ENCODE assay signal across 8 cellular contexts in the genomic region with DNA sequence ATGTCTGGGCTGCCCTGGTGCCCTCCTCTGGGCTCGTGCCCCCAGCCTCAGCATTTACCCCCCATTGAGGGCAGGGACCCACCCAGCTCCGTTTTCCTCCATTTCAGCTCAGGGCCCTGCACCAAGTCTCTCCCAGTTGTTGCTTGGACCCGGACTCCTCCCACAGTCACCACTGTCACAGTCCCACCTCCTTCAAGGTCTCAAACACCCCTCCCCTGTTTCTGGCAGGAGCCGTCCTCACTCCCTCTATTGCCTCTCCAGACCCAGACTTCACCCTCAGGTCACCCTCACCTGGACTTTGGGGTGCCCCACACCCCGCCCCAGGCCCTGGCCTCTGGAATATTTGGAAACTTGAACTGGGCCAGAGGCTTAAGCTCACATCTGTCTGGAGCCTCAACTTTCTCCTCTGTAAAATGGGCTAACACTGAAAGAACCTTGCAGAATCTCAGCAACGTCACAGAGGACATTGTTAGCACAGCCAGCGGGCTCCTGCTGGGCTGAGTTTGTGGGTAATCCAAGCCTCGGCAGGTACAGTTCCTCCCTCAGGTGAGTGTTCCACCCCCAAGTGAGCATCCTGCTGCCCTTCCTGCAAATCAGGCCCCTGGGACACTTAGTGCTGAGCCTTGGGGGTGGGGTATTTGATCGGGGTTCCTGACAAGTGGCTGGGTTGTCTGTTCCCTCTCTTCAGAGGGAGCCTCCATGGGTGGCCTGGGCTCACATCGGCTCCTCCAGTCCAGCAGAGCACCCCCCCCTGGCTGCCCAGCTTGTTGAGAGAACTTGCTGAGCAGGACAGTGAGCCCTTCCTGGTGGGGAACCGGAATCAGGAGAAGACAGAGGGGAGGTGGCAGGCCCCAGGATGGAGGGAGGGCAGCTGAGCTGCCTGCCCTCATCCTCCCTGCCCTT.
DNase-seq lines count a peak whose midpoint lies in the region; ATAC-seq, FAIRE-seq and TF ChIP-seq lines count a peak whose summit lies in the region.

No MANE protein-coding gene starts in this region.

- H3K27me3 Mint-ChIP-seq in activated naive CD8-positive, alpha-beta T cell treated with anti-CD3 and anti-CD28 coated beads for 36 hours, result no peaks in the 10 kb centered on the region
- peaks cover 69% of the 10 kb centered on the region for H3K27me3 Mint-ChIP-seq in GM23338 (ENCODE audit: insufficient read depth, low read depth, poor library complexity)

- ATAC-seq in GM23338, result no peak

- peaks cover 32% of the 10 kb centered on the region for H3K36me3 Mint-ChIP-seq in activated naive CD8-positive, alpha-beta T cell treated with anti-CD3 and anti-CD28 coated beads for 36 hours
- H3K36me3 Mint-ChIP-seq in GM23338 (ENCODE audit: low read depth), result no peaks in the 10 kb centered on the region; the same call in 2 of the 3 replicates

- 56 to 80% (median 66%) methylated on average over 10 to 11 of the region's 11 CpGs for WGBS in spleen, 5 donors

- H3K27ac ChIP-seq in HUES6 (ENCODE audit: low read depth, low read length) (no peak overlapping the region), kidney (ENCODE audit: low read depth in 2 of 2, low read length in 2 of 2) (peak overlapping the region; percentile 99 to 100), spleen (peak overlapping the region; percentile 42 to 98 (median 96)), GM23338 (ENCODE audit: low read depth) (no peak overlapping the region)

- H3K27me3 ChIP-seq in HUES6 (ENCODE audit: control insufficient read depth, insufficient read depth, low read length) (peaks cover 17% of the 10 kb centered on the region; the same call in 1 of the 2 replicates), spleen (replicated peaks in 1 of 7) (peaks cover 0 to 20% (median 6%) of the 10 kb centered on the region in 7 donors), GM23338 (ENCODE audit: insufficient read depth) (peaks cover 82% of the 10 kb centered on the region)

- H3K4me1 ChIP-seq in HUES6 (ENCODE audit: control insufficient read depth, insufficient read depth, low read length) (peaks cover 69% of the 10 kb centered on the region), kidney (ENCODE audit: control insufficient read depth in 1 of 2, insufficient read depth in 1 of 2, low read depth in 1 of 2, low read length in 2 of 2) (peaks cover 60 to 67% of the 10 kb centered on the region in 2 donors), spleen (peaks cover 32 to 91% (median 75%) of the 10 kb centered on the region in 6 donors), GM23338 (ENCODE audit: insufficient read depth) (peaks cover 32% of the 10 kb centered on the region)

- no peak for FAIRE-seq in kidney (lab: Jason Lieb, UNC)

- no peaks in the 10 kb centered on the region for H3K9me3 Mint-ChIP-seq in activated naive CD8-positive, alpha-beta T cell treated with anti-CD3 and anti-CD28 coated beads for 36 hours
- H3K9me3 Mint-ChIP-seq in GM23338, result no peaks in the 10 kb centered on the region; the same call in 2 of the 3 replicates

- H3K36me3 ChIP-seq in HUES6 (ENCODE audit: control insufficient read depth, insufficient read depth, low read length) (no peaks in the 10 kb centered on the region), kidney (ENCODE audit: control insufficient read depth in 1 of 2, insufficient read depth in 2 of 2, low read length in 2 of 2) (peaks cover 3 to 6% of the 10 kb centered on the region in 2 donors), spleen (peaks cover 0 to 33% (median 2%) of the 10 kb centered on the region in 6 donors), GM23338 (ENCODE audit: insufficient read depth) (no peaks in the 10 kb centered on the region)

- H3F3A ChIP-seq in GM23338 (replicated peaks; ENCODE audit: low read depth), result 0 out of 2 replicates have a peak, but pooled peaks cover 9% of the 10 kb centered on the region

- H3K9ac ChIP-seq in HUES6 (ENCODE audit: low read length) (peak overlapping the region; percentile 80), kidney (ENCODE audit: low read length in 2 of 2) (peak overlapping the region; percentile 64 to 90)

- peak overlapping the region; percentile 86 for H3K4me3 Mint-ChIP-seq in activated naive CD8-positive, alpha-beta T cell treated with anti-CD3 and anti-CD28 coated beads for 36 hours
- H3K4me3 Mint-ChIP-seq in GM23338, result no peak overlapping the region; the same call in 2 of the 3 replicates

- peak overlapping the region; percentile 43; the same call in 1 of the 2 replicates for H3K4me3 ChIP-seq in HUES6 (ENCODE audit: low read depth, low read length)
- H3K4me3 ChIP-seq in kidney (ENCODE audit: low read length in 2 of 2), result peak overlapping the region; percentile 58 to 73
- peak overlapping the region in 6 of 8 donors; percentile 42 to 75 (median 46) for H3K4me3 ChIP-seq in spleen
- H3K4me3 ChIP-seq in GM23338, result no peak overlapping the region

- intact Hi-C loops in kidney (cut with DNase I), result loop anchor here (10.0 kb wide), 1 partner anchor 114 kb away; no protein-coding TSS in a partner anchor
- intact Hi-C loops in spleen (cut with DNase I; ENCODE audit: low total_unique reads), result no loop called here

- DNase-seq in activated naive CD8-positive, alpha-beta T cell treated with anti-CD3 and anti-CD28 coated beads for 36 hours, result no peak
- DNase-seq in kidney (no peak), spleen (no peak), GM23338 (ENCODE audit: low spot score) (no peak), NOMO-1 treated with DMSO at 0.1 percent for 48 hours (lab: John Stamatoyannopoulos, UW; ENCODE audit: unreplicated experiment) (no peak), foreskin melanocyte (no peak)
- DNase-seq in activated effector memory CD4-positive, alpha-beta T cell treated with Interleukin-2 at 50 U/mL for 16 hours, result no peak

- H3K79me2 ChIP-seq in GM23338 (replicated peaks; ENCODE audit: insufficient read depth), result no peaks in the 10 kb centered on the region

- no peaks in the 10 kb centered on the region for H4K20me1 ChIP-seq in GM23338 (replicated peaks; ENCODE audit: insufficient read depth)

- H3K9me3 ChIP-seq in HUES6 (ENCODE audit: control insufficient read depth, insufficient read depth, low read depth, low read length) (no peaks in the 10 kb centered on the region), kidney (ENCODE audit: control insufficient read depth in 1 of 2, low read length in 2 of 2) (no peaks in the 10 kb centered on the region), spleen (no peaks in the 10 kb centered on the region)

- H2AFZ ChIP-seq in GM23338, result no peak overlapping the region

- H3K27ac Mint-ChIP-seq in activated naive CD8-positive, alpha-beta T cell treated with anti-CD3 and anti-CD28 coated beads for 36 hours, result peak overlapping the region; percentile 88
- H3K27ac Mint-ChIP-seq in GM23338, result no peak overlapping the region

- TF ChIP-seq CTCF in kidney (IDR thresholded peaks at IDR 0.05; ENCODE audit: borderline replicate concordance, extremely low read depth, insufficient read depth) (no peak), spleen (IDR thresholded peaks at IDR 0.05 in 8 of 11, conservative IDR thresholded peaks at IDR 0.05 in 3 of 11) (no peak), GM23338 (conservative IDR thresholded peaks at IDR 0.05; ENCODE audit: low read depth in 2 of 2) (no peak)

- peaks cover 40% of the 10 kb centered on the region for H3K4me1 Mint-ChIP-seq in activated naive CD8-positive, alpha-beta T cell treated with anti-CD3 and anti-CD28 coated beads for 36 hours
- H3K4me1 Mint-ChIP-seq in GM23338, result peaks cover 51% of the 10 kb centered on the region

- TF ChIP-seq POLR2A in spleen (IDR thresholded peaks at IDR 0.05), result no peak

- H3K4me2 ChIP-seq in GM23338, result no peak overlapping the region

- no peaks in the 10 kb centered on the region for H3K9me2 ChIP-seq in GM23338 (ENCODE audit: insufficient read depth)

TF ChIP-seq in GM23338, 12 proteins besides CTCF, POLR2A, EP300 and RAD21 (continues in another document):
- TF ChIP-seq ZNF331 (CRISPR knock-in tag; IDR thresholded peaks at IDR 0.05; ENCODE audit: low read depth) (no peak), EZH2 (IDR thresholded peaks at IDR 0.05; ENCODE audit: low read depth, unreplicated experiment) (no peak)

Comparison
In these comparisons a context has a peak if more than half of its experiments do, and no peak if none do; other contexts are left out.
1. H3K27ac ChIP-seq: peak in kidney (2 of 2) and spleen (8 of 8); none in HUES6 (single experiment) and GM23338 (single experiment).